ENCODE assay signal across 19 cellular contexts in genomic region chr1:92883297-92883696, GRCh38. TPM values are rescaled to one million over a fixed set of nuclear protein-coding genes. Genes with fewer than 3 reads are reported as not detected.
DNase-seq lines count a peak whose midpoint lies in the region; ATAC-seq, FAIRE-seq and TF ChIP-seq lines count a peak whose summit lies in the region.
"Had no signal": no experiment of that assay in that cellular context is flagged by ENCODE, and none has a peak within 500 bp of the region (broad histone marks: within the 10 kb centered on the region; RNA-seq: fewer than 3 reads in every experiment).

No MANE protein-coding gene starts in this region.

- H3K27ac ChIP-seq in CD4-positive, alpha-beta memory T cell (ENCODE audit: low read depth, low read length) = peak overlapping the region; percentile 12
- H3K27ac ChIP-seq: ascending aorta, colonic mucosa, Peyer's patch, suprapubic skin had no signal

- no peak for ATAC-seq in esophagus mucosa
- no peak for ATAC-seq in GM18519 (IDR thresholded peaks at IDR 0.05; ENCODE audit: low FRiP score, unreplicated experiment)

- CTCF ChIA-PET in CD4-positive, alpha-beta memory T cell (lab: Charles Lee; ENCODE audit: partially characterized antibody) = interaction anchor here (0.9 to 6.2 kb wide), 13 partner anchors 16 to 179 kb away, joined by 3 to 33 read pairs (median 4); partner anchors contain the start of genes DIPK1A and RPL5
- CTCF ChIA-PET in activated CD4-positive, alpha-beta memory T cell treated with anti-CD3 and anti-CD28 coated beads, Interleukin-2, amount 10 ng/mL, durations not matched to agents 7 days and 5 days (lab: Charles Lee) = interaction anchor here (0.9 to 2.0 kb wide), 7 partner anchors 20 to 111 kb away, joined by 3 to 6 read pairs (median 4); partner anchors contain the start of gene DIPK1A

- intact Hi-C loops in CD4-positive, alpha-beta memory T cell (cut with micrococcal nuclease) = loop anchor here (2.0 kb wide), 1 partner anchor 68 kb away; no protein-coding TSS in a partner anchor

- peaks cover 46% of the 10 kb centered on the region for H3K4me1 ChIP-seq in CD4-positive, alpha-beta memory T cell (ENCODE audit: insufficient read depth, low read length)
- H3K4me1 ChIP-seq: ascending aorta, colonic mucosa, suprapubic skin had no signal

- H3K27ac Mint-ChIP-seq in CD4-positive, alpha-beta memory T cell = peak overlapping the region; percentile 72 to 94 (median 86)
- H3K27ac Mint-ChIP-seq in activated CD4-positive, alpha-beta memory T cell treated with anti-CD3 and anti-CD28 coated beads, Interleukin-2, amount 10 ng/mL, durations not matched to agents 7 days and 5 days = peak overlapping the region; percentile 66

- TF ChIP-seq POLR2A in GM12892 (IDR thresholded peaks at IDR 0.05; ENCODE audit: low read depth, low read length) = no peak

- peak overlapping the region in 6 of 8 donors; percentile 0 to 66 (median 56) for H3K4me3 Mint-ChIP-seq in CD4-positive, alpha-beta memory T cell
- no peak overlapping the region for H3K4me3 Mint-ChIP-seq in activated CD4-positive, alpha-beta memory T cell treated with anti-CD3 and anti-CD28 coated beads, Interleukin-2, amount 10 ng/mL, durations not matched to agents 7 days and 5 days
- H3K4me3 Mint-ChIP-seq: activated T-cell treated with anti-CD3 and anti-CD28 coated beads, Interleukin-2, amount 50 U/mL, for 4 hours; neural crest cell had no signal

- no peak for DNase-seq in CD4-positive, alpha-beta memory T cell
- no peak for DNase-seq in GM12892 (ENCODE audit: insufficient read length)
- no peak for DNase-seq in activated CD4-positive, alpha-beta memory T cell treated with anti-CD3 and anti-CD28 coated beads, Interleukin-2, amount 10 ng/mL, durations not matched to agents 7 days and 5 days
- peak; percentile 43 for DNase-seq in myocyte (ENCODE audit: low read depth)
- DNase-seq in GM13977 (ENCODE audit: low spot score) = no peak
- DNase-seq: C1 segment of cervical spinal cord, colonic mucosa, glutamatergic neuron, HCEC 1CT, NCI-H2081, NCI-H526, SW 1271 had no signal

- no peak overlapping the region for H3K4me3 ChIP-seq in CD4-positive, alpha-beta memory T cell (ENCODE audit: low read length in 2 of 2)
- H3K4me3 ChIP-seq: ascending aorta, colonic mucosa, Peyer's patch, suprapubic skin had no signal

- no peak for TF ChIP-seq CTCF in GM13977 (IDR thresholded peaks at IDR 0.05; ENCODE audit: extremely low read depth, insufficient read depth, missing control alignments)

- POLR2A ChIA-PET in CD4-positive, alpha-beta memory T cell (lab: Charles Lee; ENCODE audit: partially characterized antibody) = interaction anchor here (0.6 to 3.3 kb wide), 12 partner anchors 13 to 231 kb away, joined by 3 to 47 read pairs (median 3); partner anchors contain the start of genes DIPK1A and RPL5
- POLR2A ChIA-PET in activated CD4-positive, alpha-beta memory T cell treated with anti-CD3 and anti-CD28 coated beads, Interleukin-2, amount 10 ng/mL, durations not matched to agents 7 days and 5 days (lab: Charles Lee) = interaction anchor here (0.9 to 2.9 kb wide), 4 partner anchors 51 to 195 kb away, joined by 3 to 24 read pairs (median 4); partner anchors contain the start of genes DIPK1A and RPL5

- no peaks in the 10 kb centered on the region for H3K36me3 ChIP-seq in CD4-positive, alpha-beta memory T cell (ENCODE audit: insufficient read depth, low read length)
- H3K36me3 ChIP-seq: ascending aorta, colonic mucosa, Peyer's patch, suprapubic skin had no signal

- H3K9me3 Mint-ChIP-seq in CD4-positive, alpha-beta memory T cell = no peaks in the 10 kb centered on the region
- no peaks in the 10 kb centered on the region for H3K9me3 Mint-ChIP-seq in activated CD4-positive, alpha-beta memory T cell treated with anti-CD3 and anti-CD28 coated beads, Interleukin-2, amount 10 ng/mL, durations not matched to agents 7 days and 5 days
- H3K9me3 Mint-ChIP-seq: activated T-cell treated with anti-CD3 and anti-CD28 coated beads, Interleukin-2, amount 50 U/mL, for 4 hours had no signal

- no peaks in the 10 kb centered on the region for H3K27me3 Mint-ChIP-seq in CD4-positive, alpha-beta memory T cell
- no peaks in the 10 kb centered on the region for H3K27me3 Mint-ChIP-seq in activated CD4-positive, alpha-beta memory T cell treated with anti-CD3 and anti-CD28 coated beads, Interleukin-2, amount 10 ng/mL, durations not matched to agents 7 days and 5 days

- H3K27me3 ChIP-seq in CD4-positive, alpha-beta memory T cell (ENCODE audit: insufficient read depth, low read length) = no peaks in the 10 kb centered on the region
- H3K27me3 ChIP-seq: ascending aorta, colonic mucosa, Peyer's patch, suprapubic skin had no signal

- H3K36me3 Mint-ChIP-seq in CD4-positive, alpha-beta memory T cell = no peaks in the 10 kb centered on the region
- no peaks in the 10 kb centered on the region for H3K36me3 Mint-ChIP-seq in activated CD4-positive, alpha-beta memory T cell treated with anti-CD3 and anti-CD28 coated beads, Interleukin-2, amount 10 ng/mL, durations not matched to agents 7 days and 5 days (ENCODE audit: low read depth)

- no peaks in the 10 kb centered on the region for H3K9me3 ChIP-seq in CD4-positive, alpha-beta memory T cell (ENCODE audit: control insufficient read depth in 1 of 2, low read length in 2 of 2)
- H3K9me3 ChIP-seq: ascending aorta, colonic mucosa, Peyer's patch, suprapubic skin had no signal

- in situ Hi-C loops in GM13977 (cut with MboI; ENCODE audit: low pct_unique_long_range_greater_than_20kb, low sequenced_read_pairs, unreplicated experiment) = no loop called here

- FAIRE-seq in GM12892 (lab: Jason Lieb, UNC) = peak; percentile 40

- H3K4me1 Mint-ChIP-seq in CD4-positive, alpha-beta memory T cell = peaks cover 30 to 44% (median 34%) of the 10 kb centered on the region in 4 donors
- H3K4me1 Mint-ChIP-seq in activated CD4-positive, alpha-beta memory T cell treated with anti-CD3 and anti-CD28 coated beads, Interleukin-2, amount 10 ng/mL, durations not matched to agents 7 days and 5 days = peaks cover 25% of the 10 kb centered on the region
- H3K4me1 Mint-ChIP-seq: neural crest cell had no signal

RNA-seq across cellular contexts. Expression of gene RPL5, which starts 51.5 kb away (rescaled TPM):
- 1,000 to 10,000 TPM; 1,501 to 1,588 TPM for total RNA-seq in CD4-positive, alpha-beta memory T cell
- 1,000 to 10,000 TPM; 1,927 to 2,646 TPM for polyA plus RNA-seq in CD4-positive, alpha-beta memory T cell
- polyA plus RNA-seq in GM12892 (2012; ENCODE audit: missing spikeins) = 4,635 TPM
- 100 to 1,000 TPM; 660 to 678 TPM for total RNA-seq in activated CD4-positive, alpha-beta memory T cell treated with anti-CD3 and anti-CD28 coated beads, Interleukin-2, amount 10 ng/mL, durations not matched to agents 7 days and 5 days
- total RNA-seq in myocyte (1,276 and 1,304 TPM in 2 replicates), esophagus mucosa (850 TPM)
- 915 TPM for polyA plus RNA-seq in myocyte (2012)
